ENCODE assay signal across 24 cellular contexts in the genomic region with DNA sequence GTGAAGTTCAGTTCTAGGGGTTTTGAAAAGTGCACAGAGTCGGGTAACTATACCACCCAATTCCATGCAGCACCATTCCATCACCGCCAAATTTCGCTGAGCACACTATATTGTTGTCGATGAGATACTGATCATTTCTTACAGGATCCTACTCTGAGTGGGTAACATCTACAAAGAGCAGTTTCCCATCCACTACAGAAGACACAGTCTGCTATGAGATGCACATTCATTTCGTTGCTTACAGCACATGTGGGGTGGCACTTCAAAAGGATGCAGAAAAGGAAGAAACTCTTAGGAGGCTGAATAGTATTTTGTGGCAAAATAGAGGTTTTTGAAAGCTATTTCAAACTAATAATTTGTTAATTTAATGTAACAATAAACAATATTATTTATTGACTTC.
DNase-seq lines count a peak whose midpoint lies in the region; ATAC-seq and TF ChIP-seq lines count a peak whose summit lies in the region.
"Had no signal": no experiment of that assay in that cellular context is flagged by ENCODE, and none has a peak within 500 bp of the region (broad histone marks: within the 10 kb centered on the region; RNA-seq: fewer than 3 reads in every experiment).

No MANE protein-coding gene starts in this region.

- H3K79me1 ChIP-seq in mesenchymal stem cell (replicated peaks; ENCODE audit: low read length, poor library complexity, severe bottlenecking): no peaks in the 10 kb centered on the region

- H3K4me1 ChIP-seq in A673 (ENCODE audit: insufficient read depth, low read length, poor library complexity, severe bottlenecking): no peaks in the 10 kb centered on the region
- H3K4me1 ChIP-seq in mesenchymal stem cell (ENCODE audit: control insufficient read depth, insufficient read depth, low read depth, low read length): no peaks in the 10 kb centered on the region
- H3K4me1 ChIP-seq: A549, BE2C, BLaER1 had no signal

- H2BK15ac ChIP-seq in mesenchymal stem cell (ENCODE audit: low read depth, poor library complexity, severe bottlenecking): no peak overlapping the region

- H3K4me3 ChIP-seq in A673 (ENCODE audit: low read depth, low read length, poor library complexity, severe bottlenecking) (no peak overlapping the region), mesenchymal stem cell (ENCODE audit: insufficient read depth in 1 of 2, low read depth in 1 of 2, low read length in 2 of 2) (no peak overlapping the region)
- H3K4me3 ChIP-seq: A549, BLaER1, GM12878 had no signal

- no peak overlapping the region for H4K91ac ChIP-seq in mesenchymal stem cell (ENCODE audit: low read length)

- no peaks in the 10 kb centered on the region for H3K9me3 Mint-ChIP-seq in activated CD4-positive, alpha-beta T cell treated with anti-CD3 and anti-CD28 coated beads for 36 hours (ENCODE audit: low read depth)
- H3K9me3 Mint-ChIP-seq: CD14-positive monocyte; CD4-positive, alpha-beta memory T cell; CD4-positive, CD25-positive, alpha-beta regulatory T cell; CD8-positive, alpha-beta memory T cell had no signal

- H3K9me3 ChIP-seq in A673 (ENCODE audit: low read depth, low read length, poor library complexity, severe bottlenecking): no peaks in the 10 kb centered on the region
- H3K9me3 ChIP-seq in mesenchymal stem cell (ENCODE audit: control insufficient read depth, low read length): no peaks in the 10 kb centered on the region
- H3K9me3 ChIP-seq: A549, BE2C, BLaER1 had no signal

- H3K4me1 Mint-ChIP-seq in activated CD4-positive, alpha-beta T cell treated with anti-CD3 and anti-CD28 coated beads for 36 hours: peaks cover 38% of the 10 kb centered on the region
- H3K4me1 Mint-ChIP-seq: CD14-positive monocyte had no signal

- no peak overlapping the region for H3K23ac ChIP-seq in mesenchymal stem cell (ENCODE audit: low read length in 2 of 2)

- TF ChIP-seq CTCF in A673 (conservative IDR thresholded peaks at IDR 0.05; ENCODE audit: low read depth, low read length): no peak

- H3K27ac Mint-ChIP-seq in activated CD4-positive, alpha-beta T cell treated with anti-CD3 and anti-CD28 coated beads for 36 hours: no peak overlapping the region
- H3K27ac Mint-ChIP-seq: CD14-positive monocyte; CD8-positive, alpha-beta memory T cell had no signal

- H2BK120ac ChIP-seq in mesenchymal stem cell (ENCODE audit: low read depth, low read length): no peak overlapping the region

- no peak overlapping the region for H3K4me2 ChIP-seq in mesenchymal stem cell (ENCODE audit: low read length, poor library complexity, severe bottlenecking)
- H3K4me2 ChIP-seq: A549, BLaER1 had no signal

- H2AK5ac ChIP-seq in mesenchymal stem cell (ENCODE audit: low read length, severe bottlenecking): no peak overlapping the region

- no peaks in the 10 kb centered on the region for H3K36me3 ChIP-seq in A673 (ENCODE audit: insufficient read depth, low read length, poor library complexity, severe bottlenecking)
- no peaks in the 10 kb centered on the region for H3K36me3 ChIP-seq in mesenchymal stem cell (ENCODE audit: control insufficient read depth in 1 of 2, insufficient read depth in 2 of 2, low read depth in 1 of 2, low read length in 2 of 2)
- H3K36me3 ChIP-seq: BE2C, BLaER1 had no signal

- peaks cover 45% of the 10 kb centered on the region for H3K27me3 ChIP-seq in A673 (replicated peaks; ENCODE audit: insufficient read depth, low read depth, low read length, poor library complexity)
- peaks cover 23 to 40% of the 10 kb centered on the region in 2 experiments for H3K27me3 ChIP-seq in mesenchymal stem cell (ENCODE audit: control insufficient read depth in 1 of 2, insufficient read depth in 1 of 2, low read length in 2 of 2)
- H3K27me3 ChIP-seq: BE2C, BLaER1 had no signal

- no peaks in the 10 kb centered on the region for H3K27me3 Mint-ChIP-seq in activated CD4-positive, alpha-beta T cell treated with anti-CD3 and anti-CD28 coated beads for 36 hours
- H3K27me3 Mint-ChIP-seq: CD4-positive, alpha-beta memory T cell; CD8-positive, alpha-beta memory T cell had no signal

- no peak overlapping the region for H3K9ac ChIP-seq in mesenchymal stem cell (ENCODE audit: low read length)
- H3K9ac ChIP-seq: BLaER1 had no signal

- 84% methylated on average over 5 of the region's 5 CpGs for WGBS in mesenchymal stem cell

- H3K4me3 Mint-ChIP-seq in activated CD4-positive, alpha-beta T cell treated with anti-CD3 and anti-CD28 coated beads for 36 hours: no peak overlapping the region
- H3K4me3 Mint-ChIP-seq: CD14-positive monocyte; CD4-positive, alpha-beta memory T cell; CD4-positive, CD25-positive, alpha-beta regulatory T cell; CD8-positive, alpha-beta memory T cell had no signal

- H3K4ac ChIP-seq in mesenchymal stem cell (ENCODE audit: low read depth in 1 of 2, low read length in 2 of 2): no peak overlapping the region

- no TSS peak for BruUV-seq in A673 (replicated peaks; lab: Mats Ljungman, UMichigan)

- H2BK12ac ChIP-seq in mesenchymal stem cell (ENCODE audit: low read length in 2 of 2): no peak overlapping the region

- H4K8ac ChIP-seq in mesenchymal stem cell (ENCODE audit: low read length): no peak overlapping the region

- CTCF ChIA-PET in activated CD4-positive, alpha-beta T cell treated with anti-CD3 and anti-CD28 coated beads for 36 hours (lab: Charles Lee): no interaction called here
- CTCF ChIA-PET in A673 (lab: Charles Lee): interaction anchor here (0.6 kb wide), 1 partner anchor 97 kb away, joined by 3 read pairs; no protein-coding TSS in a partner anchor

- peak overlapping the region; percentile 57 for H2BK5ac ChIP-seq in mesenchymal stem cell (ENCODE audit: low read depth, low read length, poor library complexity, severe bottlenecking)

- no peak overlapping the region for H3K14ac ChIP-seq in mesenchymal stem cell (ENCODE audit: low read length in 2 of 2)

- no peak overlapping the region for H2AFZ ChIP-seq in mesenchymal stem cell (ENCODE audit: low read depth, low read length)

- intact Hi-C loops in activated CD4-positive, alpha-beta T cell treated with anti-CD3 and anti-CD28 coated beads for 36 hours (cut with DNase I, micrococcal nuclease): loop anchor here in 1 of 2 experiments (5.0 kb wide), 1 partner anchor 47 kb away; no protein-coding TSS in a partner anchor
- intact Hi-C loops in A673 (cut with micrococcal nuclease; ENCODE audit: unreplicated experiment): no loop called here

- POLR2A ChIA-PET in activated CD4-positive, alpha-beta T cell treated with anti-CD3 and anti-CD28 coated beads for 36 hours (lab: Charles Lee): no interaction called here
- POLR2A ChIA-PET in A673 (lab: Charles Lee; ENCODE audit: low non-redundant PET): no interaction called here

- H3K27ac ChIP-seq in A673 (ENCODE audit: low read depth, low read length, poor library complexity, severe bottlenecking) (no peak overlapping the region), mesenchymal stem cell (ENCODE audit: low read length, poor library complexity, severe bottlenecking) (no peak overlapping the region)
- H3K27ac ChIP-seq: 22Rv1, A549, BLaER1 had no signal

- no peak for DNase-seq in activated CD4-positive, alpha-beta T cell treated with anti-CD3 and anti-CD28 coated beads for 36 hours
- no peak for DNase-seq in activated CD4-positive, alpha-beta T cell treated with anti-CD3 and anti-CD28 coated beads, Interleukin-2, amount 50 U/mL, for 1 hour
- DNase-seq in A673 (ENCODE audit: low spot score) (peak; percentile 40), mesenchymal stem cell (no peak), pons (ENCODE audit: low spot score) (no peak)
- DNase-seq: ACHN; BE2C; C1 segment of cervical spinal cord; CD4-positive, alpha-beta memory T cell; CD4-positive, CD25-positive, alpha-beta regulatory T cell; CD8-positive, alpha-beta memory T cell; COR-L47; DMS 273 treated with DMSO at 0.1 percent for 48 hours; DMS153; DMS53; DMS79; DND-41; EL; GDM1 had no signal

- no peak overlapping the region for H3K18ac ChIP-seq in mesenchymal stem cell (ENCODE audit: low read depth in 1 of 2, low read length in 2 of 2)

- H3K36me3 Mint-ChIP-seq in activated CD4-positive, alpha-beta T cell treated with anti-CD3 and anti-CD28 coated beads for 36 hours (ENCODE audit: low read depth): peaks cover 3% of the 10 kb centered on the region
- H3K36me3 Mint-ChIP-seq: CD14-positive monocyte had no signal

- ATAC-seq in activated CD4-positive, alpha-beta T cell treated with anti-CD3 and anti-CD28 coated beads for 36 hours: peak; percentile 53
- ATAC-seq: A549, GM12878 had no signal
